17 cellular contexts compared by ENCODE assay signal in the genomic region with DNA sequence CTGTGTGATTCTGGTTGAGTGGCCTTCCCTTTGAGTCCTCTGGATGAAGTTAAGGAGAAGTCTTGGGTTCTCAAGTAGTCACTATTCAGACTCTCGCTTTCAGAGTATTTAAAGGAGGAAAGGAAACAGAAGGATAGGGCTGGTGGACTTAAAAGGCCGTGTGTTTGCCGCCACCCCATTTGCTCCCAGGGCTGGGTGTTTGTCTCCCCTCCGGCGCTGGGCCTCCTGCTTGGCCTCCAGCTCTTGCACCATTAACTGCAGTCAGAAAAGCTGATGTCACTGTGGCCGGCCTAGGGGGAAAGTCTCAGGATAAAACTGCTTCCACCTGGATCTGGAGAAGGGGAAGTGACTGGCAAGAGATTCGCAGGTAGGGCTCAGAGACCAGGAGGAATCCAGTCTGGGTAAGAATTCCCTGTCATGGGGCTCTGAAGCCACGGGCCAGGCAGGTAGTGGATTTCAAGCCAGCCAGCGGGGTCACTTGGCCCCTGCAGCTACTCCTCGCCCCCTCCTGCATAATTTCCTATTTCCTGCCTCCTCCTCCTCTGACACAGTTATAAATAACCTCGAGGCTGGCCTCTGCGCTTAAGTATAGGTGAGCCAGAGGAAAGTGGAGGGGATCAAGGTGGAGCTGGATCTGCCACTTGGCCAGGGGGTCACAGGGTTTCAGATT. TPM values are rescaled to one million over a fixed set of nuclear protein-coding genes. Genes with fewer than 3 reads are reported as not detected.
DNase-seq lines count a peak whose midpoint lies in the region; TF ChIP-seq lines count a peak whose summit lies in the region.
"Had no signal": no experiment of that assay in that cellular context is flagged by ENCODE, and none has a peak within 500 bp of the region (broad histone marks: within the 10 kb centered on the region; RNA-seq: fewer than 3 reads in every experiment).

No MANE protein-coding gene starts in this region.

- H3K27ac Mint-ChIP-seq in HFFc6, result peak overlapping the region; percentile 45; the same call in 1 of the 2 replicates
- H3K27ac Mint-ChIP-seq: activated T-helper 17 cell treated with anti-CD3 and anti-CD28 coated beads, Interleukin-2, amount 50 U/mL, for 72 hours had no signal

- H2BK120ac ChIP-seq in mesendoderm (ENCODE audit: low read depth, low read length), result no peak overlapping the region

- intact Hi-C loops in esophagus muscularis mucosa (cut with DNase I), result no loop called here

- no peak overlapping the region for H2BK5ac ChIP-seq in mesendoderm (ENCODE audit: low read length)

- no peaks in the 10 kb centered on the region for H3K79me2 ChIP-seq in mesendoderm (ENCODE audit: control insufficient read depth, insufficient read depth, low read length)

- H3K9me3 ChIP-seq in esophagus muscularis mucosa (no peaks in the 10 kb centered on the region), suprapubic skin (no peaks in the 10 kb centered on the region)
- H3K9me3 ChIP-seq: ovary had no signal

- no peak for TF ChIP-seq EP300 in esophagus muscularis mucosa (IDR thresholded peaks at IDR 0.05)
- no peak for TF ChIP-seq EP300 in suprapubic skin (IDR thresholded peaks at IDR 0.05)

- H3K27me3 Mint-ChIP-seq in HFFc6 (ENCODE audit: insufficient read depth), result peaks cover 11% of the 10 kb centered on the region

- H3K4me1 Mint-ChIP-seq in HFFc6 (ENCODE audit: low read depth), result peaks cover 71% of the 10 kb centered on the region
- H3K4me1 Mint-ChIP-seq: activated T-helper 17 cell treated with anti-CD3 and anti-CD28 coated beads, Interleukin-2, amount 50 U/mL, for 72 hours had no signal

- peaks cover 15% of the 10 kb centered on the region for H3K36me3 Mint-ChIP-seq in HFFc6 (ENCODE audit: low read depth)

- H4K5ac ChIP-seq in mesendoderm (ENCODE audit: low read length), result no peak overlapping the region

- TF ChIP-seq CTCF in HFFc6 (IDR thresholded peaks at IDR 0.05) (no peak), esophagus muscularis mucosa (IDR thresholded peaks at IDR 0.05) (no peak), suprapubic skin (IDR thresholded peaks at IDR 0.05) (no peak), foreskin fibroblast (IDR thresholded peaks at IDR 0.05; ENCODE audit: low read depth, low read length) (no peak)

- H3K4me1 ChIP-seq in esophagus muscularis mucosa (peaks cover 92 to 100% (median 98%) of the 10 kb centered on the region in 4 donors), mesendoderm (ENCODE audit: control insufficient read depth, low read depth, low read length) (peaks cover 10% of the 10 kb centered on the region), suprapubic skin (peaks cover 70% of the 10 kb centered on the region)

- H3K9me3 Mint-ChIP-seq in HFFc6, result no peaks in the 10 kb centered on the region
- H3K9me3 Mint-ChIP-seq: activated T-helper 17 cell treated with anti-CD3 and anti-CD28 coated beads, Interleukin-2, amount 50 U/mL, for 72 hours had no signal

- H3K9ac ChIP-seq in mesendoderm (ENCODE audit: low read length), result peak overlapping the region; percentile 24

- H3K4me3 Mint-ChIP-seq in HFFc6, result no peak overlapping the region
- H3K4me3 Mint-ChIP-seq: activated T-helper 17 cell treated with anti-CD3 and anti-CD28 coated beads, Interleukin-2, amount 50 U/mL, for 72 hours had no signal

- H3K79me1 ChIP-seq in mesendoderm (ENCODE audit: low read length), result no peaks in the 10 kb centered on the region

- TF ChIP-seq POLR2A in esophagus muscularis mucosa (IDR thresholded peaks at IDR 0.05; ENCODE audit: low read depth) (no peak), suprapubic skin (IDR thresholded peaks at IDR 0.05) (no peak)

- no peak overlapping the region for H2BK15ac ChIP-seq in mesendoderm (replicated peaks; ENCODE audit: low read depth)

- peak overlapping the region; percentile 49 for H3K56ac ChIP-seq in mesendoderm (ENCODE audit: low read length)

- H3K27ac ChIP-seq in esophagus muscularis mucosa (replicated peaks in 1 of 4) (peak overlapping the region; percentile 41 to 58 (median 50)), mesendoderm (ENCODE audit: low read depth, low read length) (peak overlapping the region; percentile 28), suprapubic skin (no peak overlapping the region)
- H3K27ac ChIP-seq: ovary had no signal

- DNase-seq in HFFc6, result no peak
- DNase-seq in esophagus muscularis mucosa (ENCODE audit: extremely low spot score), result no peak
- peak; percentile 75 for DNase-seq in mesendoderm
- peak in 1 of 2 donors; percentile 39 for DNase-seq in suprapubic skin (ENCODE audit: low spot score in 2 of 2)
- no peak for DNase-seq in NCI-H526 (lab: John Stamatoyannopoulos, UW)
- DNase-seq in foreskin fibroblast, result no peak
- no peak for DNase-seq in NCI-H2171 treated with DMSO at 0.1 percent for 48 hours (lab: John Stamatoyannopoulos, UW)
- DNase-seq: activated CD4-positive, alpha-beta T cell treated with anti-CD3 and anti-CD28 coated beads for 1 hour; DMS79; NCI-H1092; NCI-H2029 treated with DMSO at 0.1 percent for 48 hours; NCI-H446 treated with DMSO at 0.1 percent for 48 hours; ovary; stimulated activated CD4-positive, alpha-beta T cell treated with anti-CD3 and anti-CD28 coated beads, Interleukin-4, amount 100 ng/mL, for 4 hours; T1000 had no signal

- H4K8ac ChIP-seq in mesendoderm (ENCODE audit: low read depth, low read length), result no peak overlapping the region

- WGBS in esophagus muscularis mucosa, result 39% methylated on average over 10 of the region's 12 CpGs
- WGBS in mesendoderm (ENCODE audit: extremely low coverage, insufficient coverage, low lambda C conversion rate), result no CpG with 5 or more reads among the region's 12 CpGs
- WGBS in suprapubic skin, result 71% methylated on average over 8 of the region's 12 CpGs

- no peak overlapping the region for H3K4ac ChIP-seq in mesendoderm (ENCODE audit: low read depth, low read length)

- H3K23ac ChIP-seq in mesendoderm (ENCODE audit: low read length), result no peak overlapping the region

- H2AK5ac ChIP-seq in mesendoderm (ENCODE audit: low read length), result no peak overlapping the region

- H3K4me2 ChIP-seq in mesendoderm (ENCODE audit: low read length), result no peak overlapping the region

- H3K27me3 ChIP-seq in esophagus muscularis mucosa, result no peaks in the 10 kb centered on the region
- H3K27me3 ChIP-seq in mesendoderm (ENCODE audit: insufficient read depth, low read length, poor library complexity), result no peaks in the 10 kb centered on the region
- H3K27me3 ChIP-seq in suprapubic skin, result no peaks in the 10 kb centered on the region
- H3K27me3 ChIP-seq: ovary had no signal

- peak overlapping the region; percentile 32 for H3K18ac ChIP-seq in mesendoderm (ENCODE audit: low read length)

- peaks cover 0 to 51% (median 23%) of the 10 kb centered on the region in 4 donors for H3K36me3 ChIP-seq in esophagus muscularis mucosa
- no peaks in the 10 kb centered on the region for H3K36me3 ChIP-seq in mesendoderm (ENCODE audit: control insufficient read depth, insufficient read depth, low read length)
- H3K36me3 ChIP-seq in suprapubic skin, result peaks cover 9% of the 10 kb centered on the region
- H3K36me3 ChIP-seq: ovary had no signal

- peak overlapping the region in 1 of 4 donors; percentile 19 for H3K4me3 ChIP-seq in esophagus muscularis mucosa
- H3K4me3 ChIP-seq in mesendoderm (ENCODE audit: low read length), result no peak overlapping the region
- H3K4me3 ChIP-seq in suprapubic skin, result peak overlapping the region; percentile 2
- no peak overlapping the region for H3K4me3 ChIP-seq in foreskin fibroblast (ENCODE audit: low read depth in 1 of 2, low read length in 2 of 2)
- H3K4me3 ChIP-seq: ovary, skin epidermis had no signal

RNA-seq across cellular contexts. Expression of a gene that starts 17.1 kb away (rescaled TPM):
- total RNA-seq in HFFc6 (2021; fragmentation: NEBNext Ultra II Directional; extraction: Animal tissue kit (Norgen Biotek cat#: 25700)), result 100 to 1,000 TPM; 303 to 525 (median 354) TPM
- total RNA-seq in esophagus muscularis mucosa (100 to 1,000 TPM; 566 to 898 (median 683) TPM), suprapubic skin (100 to 1,000 TPM; 148 to 295 (median 170) TPM)
- polyA plus RNA-seq in mesendoderm (2013, experiment 1 of 2), result 8.8 TPM
- polyA plus RNA-seq in mesendoderm (2013, experiment 2 of 2), result 9.2 TPM
- total RNA-seq: activated T-helper 17 cell treated with anti-CD3 and anti-CD28 coated beads, Interleukin-2, amount 50 U/mL, for 72 hours had no signal
